ENCODE assay signal across 8 cellular contexts in genomic region chr15:90931737-90932659, GRCh38. TPM values are rescaled to one million over a fixed set of nuclear protein-coding genes. Genes with fewer than 3 reads are reported as not detected.
DNase-seq lines count a peak whose midpoint lies in the region; FAIRE-seq and TF ChIP-seq lines count a peak whose summit lies in the region.

Gene HDDC3, minus strand, starts transcription at chr15:90932549. Its CDS starts 9 bp downstream, at chr15:90932540.

- TF ChIP-seq CTCF in neutrophil (IDR thresholded peaks at IDR 0.05), result peak; percentile 92

- DNase-seq in GDM1 (lab: John Stamatoyannopoulos, UW) (peak; percentile 79), HAP-1 (ENCODE audit: low spot score in 2 of 2) (peak; percentile 86 to 95), MG63 (peak; percentile 89), SJCRH30 (peak; percentile 88 to 95), frontal cortex (ENCODE audit: low spot score in 2 of 2) (peak; percentile 86 to 87), substantia nigra (lab: John Stamatoyannopoulos, UW) (peak in 48 of 49 donors; percentile 14 to 92 (median 76))
- peak; percentile 89 for DNase-seq in activated gamma-delta T cell treated with anti-CD3 and anti-CD28 coated beads, Interleukin-2, amount 50 U/mL, for 16 hours (ENCODE audit: low read depth)

- peak within 1 kb of the TSS; percentile 16; the same call in 1 of the 2 replicates for H3K27ac ChIP-seq in SJCRH30
- H3K27ac ChIP-seq in neutrophil, result peak within 1 kb of the TSS; percentile 91
- H3K27ac ChIP-seq in substantia nigra (ENCODE audit: low read depth, low read length, poor library complexity, severe bottlenecking), result peak within 1 kb of the TSS; percentile 94

- no peaks in the 10 kb centered on the region for H3K36me3 ChIP-seq in HAP-1 (replicated peaks)
- peaks cover 11% of the 10 kb centered on the region for H3K36me3 ChIP-seq in MG63
- peaks cover 3% of the 10 kb centered on the region; the same call in 1 of the 2 replicates for H3K36me3 ChIP-seq in SJCRH30
- H3K36me3 ChIP-seq in neutrophil, result no peaks in the 10 kb centered on the region

- H3K9me3 ChIP-seq in HAP-1 (no peaks in the 10 kb centered on the region), MG63 (no peaks in the 10 kb centered on the region), SJCRH30 (replicated peaks) (no peaks in the 10 kb centered on the region), neutrophil (no peaks in the 10 kb centered on the region)

- H3K27me3 ChIP-seq in HAP-1 (ENCODE audit: low read depth) (no peaks in the 10 kb centered on the region), MG63 (no peaks in the 10 kb centered on the region), SJCRH30 (no peaks in the 10 kb centered on the region), neutrophil (no peaks in the 10 kb centered on the region)

- peak within 1 kb of the TSS; percentile 84 for H3K4me3 ChIP-seq in HAP-1
- peak within 1 kb of the TSS; percentile 98 for H3K4me3 ChIP-seq in MG63
- H3K4me3 ChIP-seq in SJCRH30, result peak within 1 kb of the TSS; percentile 70
- H3K4me3 ChIP-seq in neutrophil (ENCODE audit: low read depth in 1 of 2, low read length in 1 of 2), result peak within 1 kb of the TSS; percentile 85 to 89

- peaks cover 37% of the 10 kb centered on the region for H3K4me1 ChIP-seq in HAP-1
- H3K4me1 ChIP-seq in SJCRH30, result peaks cover 11% of the 10 kb centered on the region
- H3K4me1 ChIP-seq in neutrophil (ENCODE audit: control insufficient read depth in 1 of 2, insufficient read depth in 1 of 2, low read depth in 1 of 2, low read length in 1 of 2), result peaks cover 82 to 91% of the 10 kb centered on the region in 2 experiments

- no peak for FAIRE-seq in frontal cortex (lab: Jason Lieb, UNC)

- in situ Hi-C loops in HAP-1 (cut with MboI; ENCODE audit: low sequenced_read_pairs), result no loop called here

RNA-seq across cellular contexts. Expression of gene HDDC3, which starts in this region (rescaled TPM):
- 32.6 and 51.9 TPM in 2 replicates for total RNA-seq in MG63 (2014; rRNA removed; shearing (Covaris generic); ENCODE audit: low replicate concordance)
- 4.6 and 4.7 TPM in 2 replicates for total RNA-seq in SJCRH30 (2014; rRNA removed; shearing (Covaris generic))
- total RNA-seq in frontal cortex, result 8.6 TPM

Comparison
In these comparisons a context has a peak if more than half of its experiments do, and no peak if none do; other contexts are left out.
1. Peak in every context shown above with its lines: DNase-seq, H3K4me3 ChIP-seq and H3K27ac ChIP-seq.
2. H3K27ac ChIP-seq: peak in every context shown above with its lines; median percentile 94 in substantia nigra; 91 in neutrophil; 16 in SJCRH30.